ENCODE assay signal across 1 cellular context in the genomic region with DNA sequence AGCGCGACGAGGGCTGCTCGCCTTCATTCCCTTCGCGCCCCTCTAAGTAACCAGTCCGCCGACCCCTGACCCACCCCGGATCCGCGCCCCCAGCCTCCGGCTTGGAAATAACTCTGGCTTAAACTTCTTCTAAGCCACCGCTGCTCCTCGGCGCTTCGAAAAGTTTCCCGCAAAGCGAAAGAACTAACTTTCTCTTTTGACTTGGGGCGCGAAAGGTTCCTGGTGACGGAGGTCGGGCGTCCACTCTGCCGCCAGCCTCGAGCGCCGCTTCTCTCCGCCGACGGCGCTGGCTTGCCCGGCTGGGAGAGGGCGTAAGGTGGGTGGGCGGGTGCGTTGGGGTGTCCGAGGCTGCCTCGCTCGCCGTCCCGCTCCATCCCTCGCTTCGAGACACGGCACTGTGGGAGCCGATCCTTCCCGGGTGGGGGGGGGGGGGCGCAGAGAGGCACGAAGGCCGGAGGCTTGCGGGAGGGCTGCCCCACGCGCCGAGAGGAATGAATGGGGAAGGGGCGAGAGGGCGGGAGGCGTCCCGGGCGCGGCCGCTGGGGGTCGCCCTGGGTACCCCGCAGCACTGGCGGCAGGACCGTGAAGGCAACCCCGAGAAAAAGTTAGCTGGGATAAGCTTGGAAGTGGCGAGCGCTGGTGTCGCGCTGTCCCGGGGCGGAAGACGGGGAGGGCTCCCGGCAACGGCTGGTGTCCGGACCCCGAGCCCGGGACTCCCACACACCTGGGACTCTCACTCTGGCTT.
TF ChIP-seq lines count a peak whose summit lies in the region.

No MANE protein-coding gene starts in this region.

TF ChIP-seq in A549, 52 proteins besides CTCF, POLR2A, EP300 and RAD21:
- TF ChIP-seq, protein P1, sequence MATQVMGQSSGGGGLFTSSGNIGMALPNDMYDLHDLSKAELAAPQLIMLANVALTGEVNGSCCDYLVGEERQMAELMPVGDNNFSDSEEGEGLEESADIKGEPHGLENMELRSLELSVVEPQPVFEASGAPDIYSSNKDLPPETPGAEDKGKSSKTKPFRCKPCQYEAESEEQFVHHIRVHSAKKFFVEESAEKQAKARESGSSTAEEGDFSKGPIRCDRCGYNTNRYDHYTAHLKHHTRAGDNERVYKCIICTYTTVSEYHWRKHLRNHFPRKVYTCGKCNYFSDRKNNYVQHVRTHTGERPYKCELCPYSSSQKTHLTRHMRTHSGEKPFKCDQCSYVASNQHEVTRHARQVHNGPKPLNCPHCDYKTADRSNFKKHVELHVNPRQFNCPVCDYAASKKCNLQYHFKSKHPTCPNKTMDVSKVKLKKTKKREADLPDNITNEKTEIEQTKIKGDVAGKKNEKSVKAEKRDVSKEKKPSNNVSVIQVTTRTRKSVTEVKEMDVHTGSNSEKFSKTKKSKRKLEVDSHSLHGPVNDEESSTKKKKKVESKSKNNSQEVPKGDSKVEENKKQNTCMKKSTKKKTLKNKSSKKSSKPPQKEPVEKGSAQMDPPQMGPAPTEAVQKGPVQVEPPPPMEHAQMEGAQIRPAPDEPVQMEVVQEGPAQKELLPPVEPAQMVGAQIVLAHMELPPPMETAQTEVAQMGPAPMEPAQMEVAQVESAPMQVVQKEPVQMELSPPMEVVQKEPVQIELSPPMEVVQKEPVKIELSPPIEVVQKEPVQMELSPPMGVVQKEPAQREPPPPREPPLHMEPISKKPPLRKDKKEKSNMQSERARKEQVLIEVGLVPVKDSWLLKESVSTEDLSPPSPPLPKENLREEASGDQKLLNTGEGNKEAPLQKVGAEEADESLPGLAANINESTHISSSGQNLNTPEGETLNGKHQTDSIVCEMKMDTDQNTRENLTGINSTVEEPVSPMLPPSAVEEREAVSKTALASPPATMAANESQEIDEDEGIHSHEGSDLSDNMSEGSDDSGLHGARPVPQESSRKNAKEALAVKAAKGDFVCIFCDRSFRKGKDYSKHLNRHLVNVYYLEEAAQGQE (IDR thresholded peaks at IDR 0.05): 0 out of 2 replicates have a peak, but pooled peaks have one; percentile 9
- peak; percentile 46; the same call in 1 of the 2 replicates for TF ChIP-seq E2F6 (IDR thresholded peaks at IDR 0.05; ENCODE audit: borderline replicate concordance, low read depth)
- TF ChIP-seq SMC3 (IDR thresholded peaks at IDR 0.05): peak; percentile 63
- no peak for TF ChIP-seq FOSB (CRISPR knock-in tag; IDR thresholded peaks at IDR 0.05)
- no peak for TF ChIP-seq USF2 (IDR thresholded peaks at IDR 0.05)
- peak; percentile 35 for TF ChIP-seq PHF8 (IDR thresholded peaks at IDR 0.05; ENCODE audit: borderline replicate concordance, low read depth)
- peak; percentile 55; the same call in 1 of the 2 replicates for TF ChIP-seq TFCP2L1 (CRISPR knock-in tag; IDR thresholded peaks at IDR 0.05)
